ENCODE assay signal across 8 cellular contexts in the genomic region with DNA sequence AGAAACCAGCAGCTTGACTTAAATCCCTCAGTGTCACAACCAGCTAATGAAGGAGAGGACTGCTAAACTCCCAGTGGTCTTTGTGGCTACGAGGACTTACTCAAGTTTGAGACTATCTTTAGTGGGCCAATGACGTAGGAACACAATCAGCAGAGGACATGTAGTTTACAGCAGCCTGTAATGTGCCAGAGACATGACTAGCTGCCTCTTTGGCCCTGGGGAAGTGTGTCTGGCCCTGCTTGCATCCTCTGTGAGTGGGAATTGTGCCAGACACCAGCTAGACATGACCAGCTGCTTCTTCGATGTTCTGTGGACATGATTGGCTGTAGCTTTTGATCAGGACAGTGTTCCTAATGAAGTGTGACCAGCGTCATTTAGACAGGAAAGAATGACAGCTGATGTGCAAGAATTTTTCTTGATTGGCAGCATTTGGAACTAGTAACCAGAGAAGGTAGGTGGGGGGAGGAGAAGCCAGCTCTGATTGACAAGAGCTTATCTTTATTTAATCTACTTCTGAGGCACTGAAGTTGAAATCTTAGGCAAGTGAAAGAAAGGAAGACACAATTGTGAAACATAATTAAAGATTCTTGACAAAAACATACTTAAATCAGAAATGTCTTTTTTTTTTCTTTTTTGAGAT.
DNase-seq lines count a peak whose midpoint lies in the region; ATAC-seq, FAIRE-seq and TF ChIP-seq lines count a peak whose summit lies in the region.

No MANE protein-coding gene starts in this region.

- no peaks in the 10 kb centered on the region for H3K9me3 ChIP-seq in testis
- no peaks in the 10 kb centered on the region for H3K9me3 ChIP-seq in ascending aorta
- no peaks in the 10 kb centered on the region for H3K9me3 ChIP-seq in kidney (ENCODE audit: control insufficient read depth in 1 of 2, low read length in 2 of 2)

- TF ChIP-seq POLR2A in testis (IDR thresholded peaks at IDR 0.05), result no peak

- intact Hi-C loops in testis (cut with DNase I; ENCODE audit: low total_unique reads), result no loop called here
- intact Hi-C loops in ascending aorta (cut with DNase I), result no loop called here
- intact Hi-C loops in kidney (cut with DNase I), result no loop called here

- 51 to 58% methylated on average over 3 to 4 of the region's 4 CpGs for WGBS in testis, 2 donors

- DNase-seq in GM06990 (ENCODE audit: extremely low read depth, insufficient read length), result peak; percentile 74
- peak; percentile 14 for DNase-seq in NCI-H1105 (lab: John Stamatoyannopoulos, UW)
- peak; percentile 53 for DNase-seq in foreskin melanocyte
- peak; percentile 33 for DNase-seq in testis
- no peak for DNase-seq in HuH-7.5 (ENCODE audit: low spot score)
- DNase-seq in ascending aorta (ENCODE audit: low spot score in 2 of 2), result no peak
- no peak for DNase-seq in kidney

- H3K4me1 ChIP-seq in testis (no peaks in the 10 kb centered on the region), ascending aorta (no peaks in the 10 kb centered on the region), kidney (ENCODE audit: control insufficient read depth in 1 of 2, insufficient read depth in 1 of 2, low read depth in 1 of 2, low read length in 2 of 2) (no peaks in the 10 kb centered on the region)

- no peak overlapping the region for H3K9ac ChIP-seq in kidney (ENCODE audit: low read length in 2 of 2)

- H3K27me3 ChIP-seq in GM06990 (replicated peaks; ENCODE audit: control insufficient read depth, insufficient read depth, low read length) (no peaks in the 10 kb centered on the region), testis (no peaks in the 10 kb centered on the region), ascending aorta (no peaks in the 10 kb centered on the region)

- FAIRE-seq in kidney (lab: Jason Lieb, UNC), result no peak

- no peak for TF ChIP-seq CTCF in GM06990 (IDR thresholded peaks at IDR 0.05; ENCODE audit: insufficient read depth, low read length, poor library complexity, severe bottlenecking)
- no peak for TF ChIP-seq CTCF in testis (IDR thresholded peaks at IDR 0.05)
- TF ChIP-seq CTCF in ascending aorta (IDR thresholded peaks at IDR 0.05), result no peak
- no peak for TF ChIP-seq CTCF in kidney (IDR thresholded peaks at IDR 0.05; ENCODE audit: borderline replicate concordance, extremely low read depth, insufficient read depth)

- peak; percentile 58 for ATAC-seq in GM21529 (IDR thresholded peaks at IDR 0.05; ENCODE audit: unreplicated experiment)

- no peak overlapping the region; the same call in 1 of the 2 replicates for H3K4me3 ChIP-seq in GM06990 (replicated peaks; ENCODE audit: low read depth, low read length)
- no peak overlapping the region for H3K4me3 ChIP-seq in testis
- H3K4me3 ChIP-seq in ascending aorta, result no peak overlapping the region
- no peak overlapping the region for H3K4me3 ChIP-seq in kidney (ENCODE audit: low read length in 2 of 2)

- no peak overlapping the region for H3K27ac ChIP-seq in testis
- no peak overlapping the region for H3K27ac ChIP-seq in ascending aorta
- H3K27ac ChIP-seq in kidney (ENCODE audit: low read depth in 2 of 2, low read length in 2 of 2), result no peak overlapping the region

- H3K36me3 ChIP-seq in GM06990 (ENCODE audit: control insufficient read depth, insufficient read depth, low read length) (no peaks in the 10 kb centered on the region), testis (ENCODE audit: low read depth, missing control alignments) (no peaks in the 10 kb centered on the region), ascending aorta (no peaks in the 10 kb centered on the region), kidney (ENCODE audit: control insufficient read depth in 1 of 2, insufficient read depth in 2 of 2, low read length in 2 of 2) (no peaks in the 10 kb centered on the region)

Comparison
In these comparisons a context has a peak if more than half of its experiments do, and no peak if none do; other contexts are left out.
1. DNase-seq: peak in GM06990 (single experiment), NCI-H1105 (single experiment), foreskin melanocyte (single experiment) and testis (single experiment); none in HuH-7.5 (single experiment), ascending aorta (0 of 2) and kidney (single experiment).